In genomic region chr20:64255361-64256281, GRCh38 we compare ENCODE assay signal across 8 cellular contexts.
DNase-seq lines count a peak whose midpoint lies in the region; ATAC-seq and TF ChIP-seq lines count a peak whose summit lies in the region.

PCMTD2 (plus strand) TSS chr20:64255748; CDS start chr20:64259966, 4,218 bp downstream.

- no peak for TF ChIP-seq CTCF in astrocyte of the cerebellum (IDR thresholded peaks at IDR 0.05; ENCODE audit: low read depth, low read length, missing control alignments)
- TF ChIP-seq CTCF in retinal pigment epithelial cell (conservative IDR thresholded peaks at IDR 0.05; ENCODE audit: low read depth, low read length), result no peak

- peak within 1 kb of the TSS; percentile 84 for H3K4me3 ChIP-seq in astrocyte of the cerebellum (ENCODE audit: low read depth, low read length)
- H3K4me3 ChIP-seq in retinal pigment epithelial cell (ENCODE audit: low read length), result peak within 1 kb of the TSS; percentile 78

- in situ Hi-C loops in astrocyte of the cerebellum (cut with HindIII; ENCODE audit: low sequenced_read_pairs), result no loop called here

- ATAC-seq in GM18498 (IDR thresholded peaks at IDR 0.05; ENCODE audit: unreplicated experiment) (peak; percentile 76), HG02885 (IDR thresholded peaks at IDR 0.05; ENCODE audit: poor library complexity, unreplicated experiment) (peak; percentile 83)

- DNase-seq in NCI-H187 treated with DMSO at 0.1 percent for 48 hours (lab: John Stamatoyannopoulos, UW) (peak; percentile 35), T-helper 9 cell (peak; percentile 76), astrocyte of the cerebellum (ENCODE audit: low read depth) (peak; percentile 15), hippocampal formation (lab: John Stamatoyannopoulos, UW) (peak; percentile 52 to 80), retinal pigment epithelial cell (ENCODE audit: low read depth) (no peak), cortex of kidney (lab: John Stamatoyannopoulos, UW) (no peak)

Comparison
In these comparisons a context has a peak if more than half of its experiments do, and no peak if none do; other contexts are left out.
1. DNase-seq: peak in NCI-H187 treated with DMSO at 0.1 percent for 48 hours (single experiment), T-helper 9 cell (single experiment), astrocyte of the cerebellum (single experiment) and hippocampal formation (2 of 2); none in retinal pigment epithelial cell (single experiment) and cortex of kidney (single experiment).